In genomic region chr14:68896132-68896531, GRCh38 we compare ENCODE assay signal across 13 cellular contexts.
DNase-seq lines count a peak whose midpoint lies in the region; ATAC-seq, FAIRE-seq and TF ChIP-seq lines count a peak whose summit lies in the region.
"Had no signal": no experiment of that assay in that cellular context is flagged by ENCODE, and none has a peak within 500 bp of the region (broad histone marks: within the 10 kb centered on the region; RNA-seq: fewer than 3 reads in every experiment).

No MANE protein-coding gene starts in this region.

- DNase-seq in SK-MEL-5 (ENCODE audit: low read depth, low spot score) = peak; percentile 11
- DNase-seq in fibroblast of mammary gland (ENCODE audit: low read depth) = peak; percentile 18
- no peak for DNase-seq in NCI-H128 (lab: John Stamatoyannopoulos, UW; ENCODE audit: unreplicated experiment)
- DNase-seq in activated T-helper 1 cell treated with anti-CD3 and anti-CD28 coated beads, Interleukin-12 subunit alpha, Interleukin-12 subunit beta, Interleukin-2, Interleukin-4 antibody, amounts not matched to agents 30 ng/mL and 10 ng/mL and 1 ng/mL, durations not matched to agents 14 hours and 24 hours and 36 hours (ENCODE audit: low spot score) = no peak
- no peak for DNase-seq in RCC 7860 (ENCODE audit: low spot score)
- DNase-seq: activated CD4-positive, CD25-positive, alpha-beta regulatory T cell treated with anti-CD3 and anti-CD28 coated beads, Interleukin-2, amount 50 U/mL, for 72 hours; naive B cell; NCI-H146; stimulated activated naive CD8-positive, alpha-beta T cell treated with anti-CD3 and anti-CD28 coated beads, Interleukin-15, Interleukin-2, amounts not matched to agents 100 U/mL and 50 U/mL, for 24 hours had no signal

- H3K9me3 Mint-ChIP-seq in activated T-helper 1 cell treated with anti-CD3 and anti-CD28 coated beads, Interleukin-12 subunit alpha, Interleukin-12 subunit beta, Interleukin-2, Interleukin-4 antibody, amounts not matched to agents 30 ng/mL and 10 ng/mL and 1 ng/mL, durations not matched to agents 14 hours and 24 hours and 36 hours = no peaks in the 10 kb centered on the region
- H3K9me3 Mint-ChIP-seq: naive B cell had no signal

- no peak overlapping the region for H3K4me3 ChIP-seq in GM12875 (ENCODE audit: low read depth, low read length)
- no peak overlapping the region for H3K4me3 ChIP-seq in fibroblast of mammary gland (ENCODE audit: control insufficient read depth, low read depth, low read length)
- H3K4me3 ChIP-seq in stomach smooth muscle (ENCODE audit: low read length in 2 of 2) = no peak overlapping the region

- H3K27ac ChIP-seq in stomach smooth muscle (ENCODE audit: low read length) = peak overlapping the region; percentile 88

- H3K4me3 Mint-ChIP-seq in activated T-helper 1 cell treated with anti-CD3 and anti-CD28 coated beads, Interleukin-12 subunit alpha, Interleukin-12 subunit beta, Interleukin-2, Interleukin-4 antibody, amounts not matched to agents 30 ng/mL and 10 ng/mL and 1 ng/mL, durations not matched to agents 14 hours and 24 hours and 36 hours = no peak overlapping the region
- H3K4me3 Mint-ChIP-seq: naive B cell had no signal

- peak; percentile 64 for TF ChIP-seq CTCF in GM12875 (IDR thresholded peaks at IDR 0.05; ENCODE audit: borderline replicate concordance, insufficient read depth, low read depth, low read length)
- TF ChIP-seq CTCF in fibroblast of mammary gland (conservative IDR thresholded peaks at IDR 0.05; ENCODE audit: control insufficient read depth, insufficient read depth, low read depth, low read length) = peak; percentile 42

- peaks cover 57 to 61% of the 10 kb centered on the region in 2 donors for H3K36me3 ChIP-seq in stomach smooth muscle (ENCODE audit: control insufficient read depth in 2 of 2, insufficient read depth in 2 of 2, low read length in 2 of 2)

- peaks cover 20% of the 10 kb centered on the region for H3K4me1 Mint-ChIP-seq in activated T-helper 1 cell treated with anti-CD3 and anti-CD28 coated beads, Interleukin-12 subunit alpha, Interleukin-12 subunit beta, Interleukin-2, Interleukin-4 antibody, amounts not matched to agents 30 ng/mL and 10 ng/mL and 1 ng/mL, durations not matched to agents 14 hours and 24 hours and 36 hours (ENCODE audit: low read depth)

- in situ Hi-C loops in SK-MEL-5 (cut with HindIII; ENCODE audit: low pct_unique_long_range_greater_than_20kb, low sequenced_read_pairs) = no loop called here

- FAIRE-seq in RCC 7860 (lab: Jason Lieb, UNC) = no peak

- no peak overlapping the region for H3K27ac Mint-ChIP-seq in activated T-helper 1 cell treated with anti-CD3 and anti-CD28 coated beads, Interleukin-12 subunit alpha, Interleukin-12 subunit beta, Interleukin-2, Interleukin-4 antibody, amounts not matched to agents 30 ng/mL and 10 ng/mL and 1 ng/mL, durations not matched to agents 14 hours and 24 hours and 36 hours
- H3K27ac Mint-ChIP-seq: naive B cell had no signal

- no peaks in the 10 kb centered on the region for H3K9me3 ChIP-seq in stomach smooth muscle (ENCODE audit: control insufficient read depth in 2 of 2, low read length in 2 of 2)

- H3K27me3 ChIP-seq in stomach smooth muscle (ENCODE audit: control insufficient read depth in 1 of 2, insufficient read depth in 2 of 2, low read length in 2 of 2) = no peaks in the 10 kb centered on the region

- peaks cover 10% of the 10 kb centered on the region for H3K36me3 Mint-ChIP-seq in activated T-helper 1 cell treated with anti-CD3 and anti-CD28 coated beads, Interleukin-12 subunit alpha, Interleukin-12 subunit beta, Interleukin-2, Interleukin-4 antibody, amounts not matched to agents 30 ng/mL and 10 ng/mL and 1 ng/mL, durations not matched to agents 14 hours and 24 hours and 36 hours (ENCODE audit: low read depth)
- H3K36me3 Mint-ChIP-seq: naive B cell had no signal

- no peak for ATAC-seq in activated CD4-positive, CD25-positive, alpha-beta regulatory T cell treated with anti-CD3 and anti-CD28 coated beads, Interleukin-2, amount 50 U/mL, for 24 hours
- ATAC-seq: Panc1; stimulated activated naive CD8-positive, alpha-beta T cell treated with anti-CD3 and anti-CD28 coated beads, Interleukin-15, Interleukin-2, amounts not matched to agents 100 U/mL and 50 U/mL, for 24 hours had no signal

- no peak overlapping the region for H3K9ac ChIP-seq in stomach smooth muscle (ENCODE audit: low read length in 2 of 2)

- intact Hi-C loops in activated T-helper 1 cell treated with anti-CD3 and anti-CD28 coated beads, Interleukin-12 subunit alpha, Interleukin-12 subunit beta, Interleukin-2, Interleukin-4 antibody, amounts not matched to agents 30 ng/mL and 10 ng/mL and 1 ng/mL, durations not matched to agents 14 hours and 24 hours and 36 hours (cut with micrococcal nuclease) = no loop called here

- H3K27me3 Mint-ChIP-seq in activated T-helper 1 cell treated with anti-CD3 and anti-CD28 coated beads, Interleukin-12 subunit alpha, Interleukin-12 subunit beta, Interleukin-2, Interleukin-4 antibody, amounts not matched to agents 30 ng/mL and 10 ng/mL and 1 ng/mL, durations not matched to agents 14 hours and 24 hours and 36 hours (ENCODE audit: insufficient read depth) = peaks cover 6% of the 10 kb centered on the region

- H3K4me1 ChIP-seq in stomach smooth muscle (ENCODE audit: control insufficient read depth, insufficient read depth, low read length) = peaks cover 66% of the 10 kb centered on the region

Comparison
In these comparisons a context has a peak if more than half of its experiments do, and no peak if none do; other contexts are left out.
1. DNase-seq: peak in SK-MEL-5 (single experiment) and fibroblast of mammary gland (single experiment); none in NCI-H128 (single experiment), activated T-helper 1 cell treated with anti-CD3 and anti-CD28 coated beads, Interleukin-12 subunit alpha, Interleukin-12 subunit beta, Interleukin-2, Interleukin-4 antibody, amounts not matched to agents 30 ng/mL and 10 ng/mL and 1 ng/mL, durations not matched to agents 14 hours and 24 hours and 36 hours (single experiment) and RCC 7860 (single experiment).